In the genomic region with DNA sequence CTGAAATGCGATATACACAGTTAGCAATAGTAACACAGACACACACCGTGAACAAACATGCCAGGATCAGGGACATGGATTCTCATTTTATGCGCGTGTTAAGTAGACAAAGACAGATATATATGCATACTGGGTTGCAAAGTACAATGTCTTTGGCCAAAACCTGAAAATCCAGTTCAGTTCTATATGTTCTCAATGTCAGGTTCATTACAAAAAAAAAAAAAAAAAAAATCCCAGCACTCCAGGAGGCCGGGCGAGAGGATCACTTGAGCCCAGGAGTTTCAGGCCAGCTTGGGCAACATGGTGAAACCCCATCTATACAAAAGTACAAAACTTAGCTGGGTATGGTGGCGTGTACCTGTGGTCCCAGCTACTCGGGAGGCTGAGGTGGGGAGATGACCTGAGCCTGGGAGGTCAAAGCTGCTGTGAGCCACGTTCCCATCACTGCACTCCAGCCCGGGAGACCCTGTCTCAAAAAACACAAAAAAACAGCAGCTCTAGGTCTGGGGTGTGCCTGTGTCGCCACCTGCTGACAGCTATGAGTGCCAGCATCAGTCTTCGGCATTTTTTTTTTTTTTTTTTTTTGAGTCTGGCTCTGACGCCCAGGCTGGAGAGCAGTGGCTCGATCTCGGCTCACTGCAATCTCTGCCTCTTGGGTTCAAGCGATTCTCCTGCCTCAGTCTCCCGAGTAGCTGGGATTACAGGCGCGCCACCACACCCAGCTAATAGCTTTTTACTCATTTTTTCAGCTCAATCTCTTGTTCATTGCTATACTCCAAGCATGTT, we compare ENCODE assay signal across 1 cellular context.
TF ChIP-seq lines count a peak whose summit lies in the region.

No MANE protein-coding gene starts in this region.

TF ChIP-seq in HepG2, 621 proteins besides CTCF, POLR2A, EP300 and RAD21 (continued from another document and continues in another):
- TF ChIP-seq, protein P1, sequence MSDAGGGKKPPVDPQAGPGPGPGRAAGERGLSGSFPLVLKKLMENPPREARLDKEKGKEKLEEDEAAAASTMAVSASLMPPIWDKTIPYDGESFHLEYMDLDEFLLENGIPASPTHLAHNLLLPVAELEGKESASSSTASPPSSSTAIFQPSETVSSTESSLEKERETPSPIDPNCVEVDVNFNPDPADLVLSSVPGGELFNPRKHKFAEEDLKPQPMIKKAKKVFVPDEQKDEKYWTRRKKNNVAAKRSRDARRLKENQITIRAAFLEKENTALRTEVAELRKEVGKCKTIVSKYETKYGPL (CRISPR knock-in tag; IDR thresholded peaks at IDR 0.05) = no peak
- TF ChIP-seq MBD4 (IDR thresholded peaks at IDR 0.05; ENCODE audit: borderline replicate concordance, low read length) (no peak), ESRRA (CRISPR knock-in tag; IDR thresholded peaks at IDR 0.05; ENCODE audit: low read depth) (no peak), FOXK2 (IDR thresholded peaks at IDR 0.05) (no peak), MED13 (CRISPR knock-in tag; IDR thresholded peaks at IDR 0.05) (no peak), CC2D1A (CRISPR knock-in tag; IDR thresholded peaks at IDR 0.05) (no peak), ZNF775 (CRISPR knock-in tag; IDR thresholded peaks at IDR 0.05; ENCODE audit: borderline replicate concordance) (no peak), HOXA5 (CRISPR knock-in tag; IDR thresholded peaks at IDR 0.05) (no peak), ZFP62 (CRISPR knock-in tag; IDR thresholded peaks at IDR 0.05) (no peak), ZKSCAN1 (IDR thresholded peaks at IDR 0.05; ENCODE audit: low read length) (no peak), ZNF317 (CRISPR knock-in tag; IDR thresholded peaks at IDR 0.05) (no peak), ZSCAN9 (CRISPR knock-in tag; IDR thresholded peaks at IDR 0.05; ENCODE audit: borderline replicate concordance) (no peak), HMG20A (CRISPR knock-in tag; IDR thresholded peaks at IDR 0.05; ENCODE audit: borderline replicate concordance) (no peak), ZNF446 (CRISPR knock-in tag; IDR thresholded peaks at IDR 0.05) (no peak), CENPX (CRISPR knock-in tag; IDR thresholded peaks at IDR 0.05) (no peak), ZNF747 (CRISPR knock-in tag; IDR thresholded peaks at IDR 0.05; ENCODE audit: borderline replicate concordance) (no peak), YY1 (IDR thresholded peaks at IDR 0.05; ENCODE audit: insufficient read depth, insufficient replicate concordance, low read depth, low read length) (peak; percentile 42), RBFOX2 (IDR thresholded peaks at IDR 0.05; ENCODE audit: low read depth, low read length) (no peak), ZFP36L2 (CRISPR knock-in tag; IDR thresholded peaks at IDR 0.05) (no peak), BRD4 (CRISPR knock-in tag; IDR thresholded peaks at IDR 0.05) (no peak), RORA (CRISPR knock-in tag; IDR thresholded peaks at IDR 0.05) (no peak), ZNF644 (CRISPR knock-in tag; IDR thresholded peaks at IDR 0.05; ENCODE audit: low read depth) (no peak), TCF12 (IDR thresholded peaks at IDR 0.05) (no peak), TCF12 (CRISPR knock-in tag; IDR thresholded peaks at IDR 0.05) (no peak), ZNF709 (CRISPR knock-in tag; IDR thresholded peaks at IDR 0.05) (no peak), ZNF605 (CRISPR knock-in tag; IDR thresholded peaks at IDR 0.05) (0 out of 2 replicates have a peak, but pooled peaks have one; percentile 21), PHF21A (CRISPR knock-in tag; IDR thresholded peaks at IDR 0.05) (0 out of 2 replicates have a peak, but pooled peaks have one; percentile 24), DNMT1 (CRISPR knock-in tag; IDR thresholded peaks at IDR 0.05) (no peak), ZNF337 (CRISPR knock-in tag; IDR thresholded peaks at IDR 0.05; ENCODE audit: borderline replicate concordance, low read depth) (no peak), ZNF672 (CRISPR knock-in tag; IDR thresholded peaks at IDR 0.05) (no peak), TBX2 (CRISPR knock-in tag; IDR thresholded peaks at IDR 0.05; ENCODE audit: borderline replicate concordance) (0 out of 2 replicates have a peak, but pooled peaks have one; percentile 20), ZBTB1 (CRISPR knock-in tag; IDR thresholded peaks at IDR 0.05; ENCODE audit: borderline replicate concordance) (no peak), FOXA1 (IDR thresholded peaks at IDR 0.05) (no peak), FOXA1 (CRISPR knock-in tag; IDR thresholded peaks at IDR 0.05) (no peak), ZNF329 (CRISPR knock-in tag; IDR thresholded peaks at IDR 0.05; ENCODE audit: low read depth) (no peak), RXRA (CRISPR knock-in tag; IDR thresholded peaks at IDR 0.05) (no peak), ZNF782 (CRISPR knock-in tag; IDR thresholded peaks at IDR 0.05; ENCODE audit: borderline replicate concordance) (no peak), ZNF234 (CRISPR knock-in tag; conservative IDR thresholded peaks at IDR 0.05) (no peak), TEAD3 (CRISPR knock-in tag; optimal IDR thresholded peaks at IDR 0.05; ENCODE audit: borderline replicate concordance) (peak; percentile 96), SRSF4 (IDR thresholded peaks at IDR 0.05; ENCODE audit: low read depth, low read length, poor library complexity, severe bottlenecking) (no peak)
- TF ChIP-seq, protein P2, sequence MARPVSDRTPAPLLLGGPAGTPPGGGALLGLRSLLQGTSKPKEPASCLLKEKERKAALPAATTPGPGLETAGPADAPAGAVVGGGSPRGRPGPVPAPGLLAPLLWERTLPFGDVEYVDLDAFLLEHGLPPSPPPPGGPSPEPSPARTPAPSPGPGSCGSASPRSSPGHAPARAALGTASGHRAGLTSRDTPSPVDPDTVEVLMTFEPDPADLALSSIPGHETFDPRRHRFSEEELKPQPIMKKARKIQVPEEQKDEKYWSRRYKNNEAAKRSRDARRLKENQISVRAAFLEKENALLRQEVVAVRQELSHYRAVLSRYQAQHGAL (CRISPR knock-in tag; IDR thresholded peaks at IDR 0.05; ENCODE audit: not compliant biosample characterization) = no peak
- TF ChIP-seq, protein P3, sequence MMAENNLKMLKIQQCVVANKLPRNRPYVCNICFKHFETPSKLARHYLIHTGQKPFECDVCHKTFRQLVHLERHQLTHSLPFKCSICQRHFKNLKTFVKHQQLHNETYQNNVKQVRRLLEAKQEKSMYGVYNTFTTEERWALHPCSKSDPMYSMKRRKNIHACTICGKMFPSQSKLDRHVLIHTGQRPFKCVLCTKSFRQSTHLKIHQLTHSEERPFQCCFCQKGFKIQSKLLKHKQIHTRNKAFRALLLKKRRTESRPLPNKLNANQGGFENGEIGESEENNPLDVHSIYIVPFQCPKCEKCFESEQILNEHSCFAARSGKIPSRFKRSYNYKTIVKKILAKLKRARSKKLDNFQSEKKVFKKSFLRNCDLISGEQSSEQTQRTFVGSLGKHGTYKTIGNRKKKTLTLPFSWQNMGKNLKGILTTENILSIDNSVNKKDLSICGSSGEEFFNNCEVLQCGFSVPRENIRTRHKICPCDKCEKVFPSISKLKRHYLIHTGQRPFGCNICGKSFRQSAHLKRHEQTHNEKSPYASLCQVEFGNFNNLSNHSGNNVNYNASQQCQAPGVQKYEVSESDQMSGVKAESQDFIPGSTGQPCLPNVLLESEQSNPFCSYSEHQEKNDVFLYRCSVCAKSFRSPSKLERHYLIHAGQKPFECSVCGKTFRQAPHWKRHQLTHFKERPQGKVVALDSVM (CRISPR knock-in tag; IDR thresholded peaks at IDR 0.05) = no peak
- TF ChIP-seq, protein P4, sequence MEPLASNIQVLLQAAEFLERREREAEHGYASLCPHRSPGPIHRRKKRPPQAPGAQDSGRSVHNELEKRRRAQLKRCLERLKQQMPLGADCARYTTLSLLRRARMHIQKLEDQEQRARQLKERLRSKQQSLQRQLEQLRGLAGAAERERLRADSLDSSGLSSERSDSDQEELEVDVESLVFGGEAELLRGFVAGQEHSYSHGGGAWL (CRISPR knock-in tag; IDR thresholded peaks at IDR 0.05) = no peak
- TF ChIP-seq, protein P5, sequence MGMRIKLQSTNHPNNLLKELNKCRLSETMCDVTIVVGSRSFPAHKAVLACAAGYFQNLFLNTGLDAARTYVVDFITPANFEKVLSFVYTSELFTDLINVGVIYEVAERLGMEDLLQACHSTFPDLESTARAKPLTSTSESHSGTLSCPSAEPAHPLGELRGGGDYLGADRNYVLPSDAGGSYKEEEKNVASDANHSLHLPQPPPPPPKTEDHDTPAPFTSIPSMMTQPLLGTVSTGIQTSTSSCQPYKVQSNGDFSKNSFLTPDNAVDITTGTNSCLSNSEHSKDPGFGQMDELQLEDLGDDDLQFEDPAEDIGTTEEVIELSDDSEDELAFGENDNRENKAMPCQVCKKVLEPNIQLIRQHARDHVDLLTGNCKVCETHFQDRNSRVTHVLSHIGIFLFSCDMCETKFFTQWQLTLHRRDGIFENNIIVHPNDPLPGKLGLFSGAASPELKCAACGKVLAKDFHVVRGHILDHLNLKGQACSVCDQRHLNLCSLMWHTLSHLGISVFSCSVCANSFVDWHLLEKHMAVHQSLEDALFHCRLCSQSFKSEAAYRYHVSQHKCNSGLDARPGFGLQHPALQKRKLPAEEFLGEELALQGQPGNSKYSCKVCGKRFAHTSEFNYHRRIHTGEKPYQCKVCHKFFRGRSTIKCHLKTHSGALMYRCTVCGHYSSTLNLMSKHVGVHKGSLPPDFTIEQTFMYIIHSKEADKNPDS (CRISPR knock-in tag; IDR thresholded peaks at IDR 0.05) = no peak
- TF ChIP-seq, protein P6, sequence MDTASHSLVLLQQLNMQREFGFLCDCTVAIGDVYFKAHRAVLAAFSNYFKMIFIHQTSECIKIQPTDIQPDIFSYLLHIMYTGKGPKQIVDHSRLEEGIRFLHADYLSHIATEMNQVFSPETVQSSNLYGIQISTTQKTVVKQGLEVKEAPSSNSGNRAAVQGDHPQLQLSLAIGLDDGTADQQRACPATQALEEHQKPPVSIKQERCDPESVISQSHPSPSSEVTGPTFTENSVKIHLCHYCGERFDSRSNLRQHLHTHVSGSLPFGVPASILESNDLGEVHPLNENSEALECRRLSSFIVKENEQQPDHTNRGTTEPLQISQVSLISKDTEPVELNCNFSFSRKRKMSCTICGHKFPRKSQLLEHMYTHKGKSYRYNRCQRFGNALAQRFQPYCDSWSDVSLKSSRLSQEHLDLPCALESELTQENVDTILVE (CRISPR knock-in tag; IDR thresholded peaks at IDR 0.05) = no peak
- TF ChIP-seq, protein P7, sequence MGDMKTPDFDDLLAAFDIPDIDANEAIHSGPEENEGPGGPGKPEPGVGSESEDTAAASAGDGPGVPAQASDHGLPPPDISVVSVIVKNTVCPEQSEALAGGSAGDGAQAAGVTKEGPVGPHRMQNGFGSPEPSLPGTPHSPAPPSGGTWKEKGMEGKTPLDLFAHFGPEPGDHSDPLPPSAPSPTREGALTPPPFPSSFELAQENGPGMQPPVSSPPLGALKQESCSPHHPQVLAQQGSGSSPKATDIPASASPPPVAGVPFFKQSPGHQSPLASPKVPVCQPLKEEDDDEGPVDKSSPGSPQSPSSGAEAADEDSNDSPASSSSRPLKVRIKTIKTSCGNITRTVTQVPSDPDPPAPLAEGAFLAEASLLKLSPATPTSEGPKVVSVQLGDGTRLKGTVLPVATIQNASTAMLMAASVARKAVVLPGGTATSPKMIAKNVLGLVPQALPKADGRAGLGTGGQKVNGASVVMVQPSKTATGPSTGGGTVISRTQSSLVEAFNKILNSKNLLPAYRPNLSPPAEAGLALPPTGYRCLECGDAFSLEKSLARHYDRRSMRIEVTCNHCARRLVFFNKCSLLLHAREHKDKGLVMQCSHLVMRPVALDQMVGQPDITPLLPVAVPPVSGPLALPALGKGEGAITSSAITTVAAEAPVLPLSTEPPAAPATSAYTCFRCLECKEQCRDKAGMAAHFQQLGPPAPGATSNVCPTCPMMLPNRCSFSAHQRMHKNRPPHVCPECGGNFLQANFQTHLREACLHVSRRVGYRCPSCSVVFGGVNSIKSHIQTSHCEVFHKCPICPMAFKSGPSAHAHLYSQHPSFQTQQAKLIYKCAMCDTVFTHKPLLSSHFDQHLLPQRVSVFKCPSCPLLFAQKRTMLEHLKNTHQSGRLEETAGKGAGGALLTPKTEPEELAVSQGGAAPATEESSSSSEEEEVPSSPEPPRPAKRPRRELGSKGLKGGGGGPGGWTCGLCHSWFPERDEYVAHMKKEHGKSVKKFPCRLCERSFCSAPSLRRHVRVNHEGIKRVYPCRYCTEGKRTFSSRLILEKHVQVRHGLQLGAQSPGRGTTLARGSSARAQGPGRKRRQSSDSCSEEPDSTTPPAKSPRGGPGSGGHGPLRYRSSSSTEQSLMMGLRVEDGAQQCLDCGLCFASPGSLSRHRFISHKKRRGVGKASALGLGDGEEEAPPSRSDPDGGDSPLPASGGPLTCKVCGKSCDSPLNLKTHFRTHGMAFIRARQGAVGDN (CRISPR knock-in tag; IDR thresholded peaks at IDR 0.05) = peak; percentile 29; the same call in 1 of the 2 replicates
- TF ChIP-seq, protein P8, sequence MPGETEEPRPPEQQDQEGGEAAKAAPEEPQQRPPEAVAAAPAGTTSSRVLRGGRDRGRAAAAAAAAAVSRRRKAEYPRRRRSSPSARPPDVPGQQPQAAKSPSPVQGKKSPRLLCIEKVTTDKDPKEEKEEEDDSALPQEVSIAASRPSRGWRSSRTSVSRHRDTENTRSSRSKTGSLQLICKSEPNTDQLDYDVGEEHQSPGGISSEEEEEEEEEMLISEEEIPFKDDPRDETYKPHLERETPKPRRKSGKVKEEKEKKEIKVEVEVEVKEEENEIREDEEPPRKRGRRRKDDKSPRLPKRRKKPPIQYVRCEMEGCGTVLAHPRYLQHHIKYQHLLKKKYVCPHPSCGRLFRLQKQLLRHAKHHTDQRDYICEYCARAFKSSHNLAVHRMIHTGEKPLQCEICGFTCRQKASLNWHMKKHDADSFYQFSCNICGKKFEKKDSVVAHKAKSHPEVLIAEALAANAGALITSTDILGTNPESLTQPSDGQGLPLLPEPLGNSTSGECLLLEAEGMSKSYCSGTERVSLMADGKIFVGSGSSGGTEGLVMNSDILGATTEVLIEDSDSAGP (CRISPR knock-in tag; IDR thresholded peaks at IDR 0.05; ENCODE audit: borderline replicate concordance) = 0 out of 2 replicates have a peak, but pooled peaks have one; percentile 28
- TF ChIP-seq, protein P9, sequence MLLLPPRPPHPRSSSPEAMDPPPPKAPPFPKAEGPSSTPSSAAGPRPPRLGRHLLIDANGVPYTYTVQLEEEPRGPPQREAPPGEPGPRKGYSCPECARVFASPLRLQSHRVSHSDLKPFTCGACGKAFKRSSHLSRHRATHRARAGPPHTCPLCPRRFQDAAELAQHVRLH (CRISPR knock-in tag; IDR thresholded peaks at IDR 0.05; ENCODE audit: borderline replicate concordance, low read depth) = no peak
- TF ChIP-seq, protein P10, sequence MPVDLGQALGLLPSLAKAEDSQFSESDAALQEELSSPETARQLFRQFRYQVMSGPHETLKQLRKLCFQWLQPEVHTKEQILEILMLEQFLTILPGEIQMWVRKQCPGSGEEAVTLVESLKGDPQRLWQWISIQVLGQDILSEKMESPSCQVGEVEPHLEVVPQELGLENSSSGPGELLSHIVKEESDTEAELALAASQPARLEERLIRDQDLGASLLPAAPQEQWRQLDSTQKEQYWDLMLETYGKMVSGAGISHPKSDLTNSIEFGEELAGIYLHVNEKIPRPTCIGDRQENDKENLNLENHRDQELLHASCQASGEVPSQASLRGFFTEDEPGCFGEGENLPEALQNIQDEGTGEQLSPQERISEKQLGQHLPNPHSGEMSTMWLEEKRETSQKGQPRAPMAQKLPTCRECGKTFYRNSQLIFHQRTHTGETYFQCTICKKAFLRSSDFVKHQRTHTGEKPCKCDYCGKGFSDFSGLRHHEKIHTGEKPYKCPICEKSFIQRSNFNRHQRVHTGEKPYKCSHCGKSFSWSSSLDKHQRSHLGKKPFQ (CRISPR knock-in tag; IDR thresholded peaks at IDR 0.05; ENCODE audit: insufficient replicate concordance) = peak; percentile 28
